16 cellular contexts compared by ENCODE assay signal in the genomic region with DNA sequence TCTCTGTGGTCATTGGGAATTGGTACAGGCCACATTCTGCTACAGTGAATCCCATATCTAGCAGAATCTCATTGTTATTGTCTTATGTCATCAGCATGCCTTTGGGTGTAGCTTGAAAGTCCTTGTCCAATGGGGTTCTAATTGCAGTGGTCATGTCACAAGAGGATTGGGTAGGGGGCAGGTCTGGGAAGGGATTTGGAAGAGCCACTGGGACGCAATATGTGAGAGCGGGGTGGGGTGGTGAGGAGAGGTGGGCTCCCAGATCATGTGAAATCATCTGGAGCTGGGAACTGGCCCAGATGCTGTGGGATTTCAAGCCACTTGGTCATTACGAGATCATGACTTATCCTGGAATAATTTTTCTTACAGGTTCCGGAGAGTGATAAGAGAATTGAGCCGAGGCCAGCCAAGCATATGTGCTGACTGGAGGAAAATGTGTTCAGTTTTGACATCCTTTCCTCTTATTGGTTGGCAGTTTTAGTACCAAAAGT. TPM values are rescaled to one million over a fixed set of nuclear protein-coding genes. Genes with fewer than 3 reads are reported as not detected.
DNase-seq lines count a peak whose midpoint lies in the region; TF ChIP-seq lines count a peak whose summit lies in the region.
"Had no signal": no experiment of that assay in that cellular context is flagged by ENCODE, and none has a peak within 500 bp of the region (broad histone marks: within the 10 kb centered on the region; RNA-seq: fewer than 3 reads in every experiment).

No MANE protein-coding gene starts in this region.

- no peaks in the 10 kb centered on the region for H3K36me3 Mint-ChIP-seq in glutamatergic neuron (ENCODE audit: unreplicated experiment)

- no peak overlapping the region for H3K18ac ChIP-seq in mesenchymal stem cell (ENCODE audit: low read depth in 1 of 2, low read length in 2 of 2)

- H3K23ac ChIP-seq in mesenchymal stem cell (ENCODE audit: low read length in 2 of 2) = no peak overlapping the region

- no peak overlapping the region for H3K9ac ChIP-seq in mesenchymal stem cell (ENCODE audit: low read length)

- peaks cover 5% of the 10 kb centered on the region for H3K27me3 Mint-ChIP-seq in glutamatergic neuron (ENCODE audit: unreplicated experiment)

- H3K4ac ChIP-seq in mesenchymal stem cell (ENCODE audit: low read depth in 1 of 2, low read length in 2 of 2) = peak overlapping the region in 1 of 2 experiments; percentile 20

- H3K27ac Mint-ChIP-seq in glutamatergic neuron (ENCODE audit: unreplicated experiment) = no peak overlapping the region

- no peak overlapping the region for H2BK5ac ChIP-seq in mesenchymal stem cell (ENCODE audit: low read depth, low read length, poor library complexity, severe bottlenecking)

- peak overlapping the region; percentile 90 for H2AK5ac ChIP-seq in mesenchymal stem cell (ENCODE audit: low read length, severe bottlenecking)

- no peaks in the 10 kb centered on the region for H3K4me1 Mint-ChIP-seq in glutamatergic neuron (ENCODE audit: low read depth, unreplicated experiment)

- H4K91ac ChIP-seq in mesenchymal stem cell (ENCODE audit: low read length) = peak overlapping the region; percentile 14

- peak overlapping the region; percentile 45 for H2BK120ac ChIP-seq in mesenchymal stem cell (ENCODE audit: low read depth, low read length)

- CTCF ChIA-PET in AG04450 (lab: Charles Lee) = interaction anchor here (0.7 to 6.2 kb wide), 9 partner anchors 12 to 290 kb away, joined by 3 to 54 read pairs (median 5); no protein-coding TSS in a partner anchor

- H3K27me3 ChIP-seq in AG04450 (ENCODE audit: control insufficient read depth, insufficient read depth, low read length) (no peaks in the 10 kb centered on the region), mesenchymal stem cell (ENCODE audit: control insufficient read depth in 1 of 2, insufficient read depth in 1 of 2, low read length in 2 of 2) (no peaks in the 10 kb centered on the region)
- H3K27me3 ChIP-seq: neutrophil had no signal

- H3K9me3 ChIP-seq in AG04450 (ENCODE audit: control insufficient read depth, insufficient read depth, low read length) = no peaks in the 10 kb centered on the region
- H3K9me3 ChIP-seq in mesenchymal stem cell (ENCODE audit: control insufficient read depth, low read length) = no peaks in the 10 kb centered on the region
- H3K9me3 ChIP-seq: left ventricle myocardium inferior, neutrophil had no signal

- peak; percentile 59 for DNase-seq in AG04450 (ENCODE audit: low read depth, low spot score)
- peak; percentile 47 for DNase-seq in HK-2 (ENCODE audit: unreplicated experiment)
- peak; percentile 92 for DNase-seq in astrocyte of the hippocampus (ENCODE audit: low read depth, low spot score)
- DNase-seq in mesenchymal stem cell = peak; percentile 44
- DNase-seq in glutamatergic neuron = no peak
- DNase-seq in iPS-NIHi11 (ENCODE audit: low spot score) = no peak
- no peak for DNase-seq in posterior cingulate gyrus
- no peak for DNase-seq in NCI-H2171 (lab: John Stamatoyannopoulos, UW)
- DNase-seq: AML-193; DMS79 treated with DMSO at 0.1 percent for 48 hours; effector CD8-positive, alpha-beta T cell; left ventricle myocardium inferior; NCI-H1436 treated with DMSO at 0.1 percent for 48 hours; NCI-H524 treated with DMSO at 0.1 percent for 48 hours; WERI-Rb-1 had no signal

- POLR2A ChIA-PET in AG04450 (lab: Yijun Ruan, JAX) = interaction anchor here (1.1 kb wide), 1 partner anchor 9 kb away, joined by 3 read pairs; no protein-coding TSS in a partner anchor

- peaks cover 26% of the 10 kb centered on the region for H3K79me1 ChIP-seq in mesenchymal stem cell (replicated peaks; ENCODE audit: low read length, poor library complexity, severe bottlenecking)

- H3K4me1 ChIP-seq in mesenchymal stem cell (ENCODE audit: control insufficient read depth, insufficient read depth, low read depth, low read length) = peaks cover 27% of the 10 kb centered on the region
- H3K4me1 ChIP-seq: left ventricle myocardium inferior had no signal

- H4K8ac ChIP-seq in mesenchymal stem cell (ENCODE audit: low read length) = peak overlapping the region; percentile 10

- H3K9me3 Mint-ChIP-seq in glutamatergic neuron (ENCODE audit: unreplicated experiment) = no peaks in the 10 kb centered on the region

- TF ChIP-seq CTCF in AG04450 (IDR thresholded peaks at IDR 0.05; ENCODE audit: low read depth, low read length) (no peak), glutamatergic neuron (IDR thresholded peaks at IDR 0.05; ENCODE audit: partially characterized antibody, unreplicated experiment) (no peak)

- 88% methylated on average over 5 of the region's 5 CpGs for WGBS in mesenchymal stem cell

- no peak overlapping the region for H2BK15ac ChIP-seq in mesenchymal stem cell (ENCODE audit: low read depth, poor library complexity, severe bottlenecking)

- H2AFZ ChIP-seq in mesenchymal stem cell (ENCODE audit: low read depth, low read length) = no peak overlapping the region

- H3K27ac ChIP-seq in AG04450 (ENCODE audit: low read depth, low read length) (peak overlapping the region; percentile 80), mesenchymal stem cell (ENCODE audit: low read length, poor library complexity, severe bottlenecking) (peak overlapping the region; percentile 60)
- H3K27ac ChIP-seq: left ventricle myocardium inferior, neutrophil, WERI-Rb-1 had no signal

- peaks cover 0 to 84% of the 10 kb centered on the region in 2 experiments for H3K36me3 ChIP-seq in mesenchymal stem cell (ENCODE audit: control insufficient read depth in 1 of 2, insufficient read depth in 2 of 2, low read depth in 1 of 2, low read length in 2 of 2)
- H3K36me3 ChIP-seq: left ventricle myocardium inferior, neutrophil, WERI-Rb-1 had no signal

- intact Hi-C loops in posterior cingulate gyrus (cut with DNase I) = no loop called here

- H3K4me3 ChIP-seq in AG04450 (ENCODE audit: low read depth, low read length) (no peak overlapping the region), mesenchymal stem cell (ENCODE audit: insufficient read depth in 1 of 2, low read depth in 1 of 2, low read length in 2 of 2) (no peak overlapping the region)
- H3K4me3 ChIP-seq: left ventricle myocardium inferior had no signal

- H2BK12ac ChIP-seq in mesenchymal stem cell (ENCODE audit: low read length in 2 of 2) = peak overlapping the region; percentile 33 to 59

- H3K4me2 ChIP-seq in mesenchymal stem cell (ENCODE audit: low read length, poor library complexity, severe bottlenecking) = no peak overlapping the region

- no peak overlapping the region for H3K4me3 Mint-ChIP-seq in glutamatergic neuron (ENCODE audit: unreplicated experiment)

- no peak overlapping the region for H3K14ac ChIP-seq in mesenchymal stem cell (ENCODE audit: low read length in 2 of 2)

RNA-seq across cellular contexts. Expression of a gene that starts 16.3 kb away (rescaled TPM):
- polyA plus RNA-seq in AG04450 (2011; rRNA removed) = 5.6 and 6.5 TPM in 2 replicates
- 8.6 and 10.9 TPM in 2 replicates for polyA minus RNA-seq in AG04450 (2011; rRNA and poly(A)+ RNA removed)
- polyA plus RNA-seq in mesenchymal stem cell (2013, experiment 1 of 2) = 5.4 TPM
- 6.0 TPM for polyA plus RNA-seq in mesenchymal stem cell (2013, experiment 2 of 2)
- total RNA-seq in glutamatergic neuron (ENCODE audit: unreplicated experiment) = 4.4 TPM

Comparison
In these comparisons a context has a peak if more than half of its experiments do, and no peak if none do; other contexts are left out.
1. DNase-seq: peak in AG04450 (single experiment), HK-2 (single experiment), astrocyte of the hippocampus (single experiment) and mesenchymal stem cell (single experiment); none in glutamatergic neuron (single experiment), iPS-NIHi11 (single experiment), posterior cingulate gyrus (0 of 10) and NCI-H2171 (single experiment).